ENCODE assay signal across 10 cellular contexts in genomic region chr16:85602831-85603755, GRCh38. TPM values are rescaled to one million over a fixed set of nuclear protein-coding genes. Genes with fewer than 3 reads are reported as not detected.
DNase-seq lines count a peak whose midpoint lies in the region; ATAC-seq and TF ChIP-seq lines count a peak whose summit lies in the region.
"Had no signal": no experiment of that assay in that cellular context is flagged by ENCODE, and none has a peak within 500 bp of the region (broad histone marks: within the 10 kb centered on the region; RNA-seq: fewer than 3 reads in every experiment).

No MANE protein-coding gene starts in this region.

- H3K36me3 ChIP-seq in ovary: no peaks in the 10 kb centered on the region

- no peaks in the 10 kb centered on the region for H3K27me3 Mint-ChIP-seq in stimulated activated naive B cell treated with anti-CD40 and anti-IgM and Interleukin-4, amounts not matched to agents 10 μg/mL and 1 μg/mL and 100 μg/mL, for 72 hours

- H3K9me3 ChIP-seq in ovary: no peaks in the 10 kb centered on the region

- peak; percentile 55 to 62 for ATAC-seq in stimulated activated naive B cell treated with anti-CD40 and anti-IgM and Interleukin-4, amounts not matched to agents 10 μg/mL and 1 μg/mL and 100 μg/mL, for 72 hours (replicated peaks)

- peaks cover 2 to 10% of the 10 kb centered on the region in 2 donors for H3K36me3 Mint-ChIP-seq in stimulated activated naive B cell treated with anti-CD40 and anti-IgM and Interleukin-4, amounts not matched to agents 10 μg/mL and 1 μg/mL and 100 μg/mL, for 72 hours

- H3K4me1 ChIP-seq in ovary (ENCODE audit: insufficient read depth): peaks cover 11% of the 10 kb centered on the region

- H3K27me3 ChIP-seq in ovary: no peaks in the 10 kb centered on the region

- no peak overlapping the region for H3K27ac ChIP-seq in ovary

- 73 to 75% (median 74%) methylated on average over 23 of the region's 23 CpGs for WGBS in ovary, 3 donors

- H3K4me1 Mint-ChIP-seq in stimulated activated naive B cell treated with anti-CD40 and anti-IgM and Interleukin-4, amounts not matched to agents 10 μg/mL and 1 μg/mL and 100 μg/mL, for 72 hours: peaks cover 54 to 82% of the 10 kb centered on the region in 2 donors

- intact Hi-C loops in ovary (cut with DNase I): loop anchor here in 3 of 4 donors (5.0 to 10.0 kb wide), 4 partner anchors 36 to 208 kb away; no protein-coding TSS in a partner anchor

- TF ChIP-seq EP300 in ovary (IDR thresholded peaks at IDR 0.05): no peak

- no peaks in the 10 kb centered on the region for H3K9me3 Mint-ChIP-seq in stimulated activated naive B cell treated with anti-CD40 and anti-IgM and Interleukin-4, amounts not matched to agents 10 μg/mL and 1 μg/mL and 100 μg/mL, for 72 hours
- H3K9me3 Mint-ChIP-seq: activated T-cell treated with anti-CD3 and anti-CD28 coated beads, Interleukin-2, amount 50 U/mL, for 24 hours had no signal

- H3K4me3 ChIP-seq in epithelial cell of proximal tubule (ENCODE audit: low read depth, low read length): no peak overlapping the region
- no peak overlapping the region for H3K4me3 ChIP-seq in ovary

- TF ChIP-seq POLR2A in ovary (IDR thresholded peaks at IDR 0.05): no peak

- H3K4me3 Mint-ChIP-seq in stimulated activated naive B cell treated with anti-CD40 and anti-IgM and Interleukin-4, amounts not matched to agents 10 μg/mL and 1 μg/mL and 100 μg/mL, for 72 hours: peak overlapping the region; percentile 17
- H3K4me3 Mint-ChIP-seq: activated T-cell treated with anti-CD3 and anti-CD28 coated beads, Interleukin-2, amount 50 U/mL, for 24 hours had no signal

- peak; percentile 27 for DNase-seq in NCI-H2029 (lab: John Stamatoyannopoulos, UW)
- no peak for DNase-seq in NCI-H2029 treated with DMSO at 0.1 percent for 48 hours (lab: John Stamatoyannopoulos, UW)
- DNase-seq in NCI-H146 treated with DMSO at 0.1 percent for 48 hours (lab: John Stamatoyannopoulos, UW; ENCODE audit: unreplicated experiment): peak; percentile 71
- DNase-seq in epithelial cell of proximal tubule (ENCODE audit: low read depth): no peak
- no peak for DNase-seq in stimulated activated naive B cell treated with anti-CD40 and anti-IgM and Interleukin-4, amounts not matched to agents 10 μg/mL and 1 μg/mL and 100 μg/mL, for 72 hours
- DNase-seq in dermis blood vessel endothelial cell: no peak
- DNase-seq in ovary: no peak
- no peak for DNase-seq in stimulated activated CD4-positive, alpha-beta T cell treated with anti-CD3 and anti-CD28 coated beads, Interleukin-15, amount 100 ng/mL, for 24 hours
- DNase-seq: activated T-cell treated with anti-CD3 and anti-CD28 coated beads, Interleukin-2, amount 50 U/mL, for 24 hours; central memory CD4-positive, alpha-beta T cell had no signal

- H3K27ac Mint-ChIP-seq in stimulated activated naive B cell treated with anti-CD40 and anti-IgM and Interleukin-4, amounts not matched to agents 10 μg/mL and 1 μg/mL and 100 μg/mL, for 72 hours: peak overlapping the region; percentile 88
- H3K27ac Mint-ChIP-seq: activated T-cell treated with anti-CD3 and anti-CD28 coated beads, Interleukin-2, amount 50 U/mL, for 24 hours had no signal

- peak; percentile 8 for TF ChIP-seq CTCF in epithelial cell of proximal tubule (conservative IDR thresholded peaks at IDR 0.05; ENCODE audit: low read depth, low read length)
- no peak for TF ChIP-seq CTCF in ovary (IDR thresholded peaks at IDR 0.05)

RNA-seq across cellular contexts. Expression of gene GSE1, which starts 10.0 kb away (rescaled TPM):
- total RNA-seq in epithelial cell of proximal tubule (19.4 and 41.9 TPM in 2 replicates), dermis blood vessel endothelial cell (27.5 and 28.8 TPM in 2 replicates), ovary (100 to 1,000 TPM in 4 of 7 donors, 10 to 100 TPM in 3; 37.4 to 212 (median 130) TPM)
- 10 to 100 TPM; 32.9 to 36.1 TPM for polyA plus RNA-seq in ovary

Comparison
In these comparisons a context has a peak if more than half of its experiments do, and no peak if none do; other contexts are left out.
1. DNase-seq: peak in NCI-H2029 (single experiment) and NCI-H146 treated with DMSO at 0.1 percent for 48 hours (single experiment); none in NCI-H2029 treated with DMSO at 0.1 percent for 48 hours (single experiment), epithelial cell of proximal tubule (single experiment), stimulated activated naive B cell treated with anti-CD40 and anti-IgM and Interleukin-4, amounts not matched to agents 10 μg/mL and 1 μg/mL and 100 μg/mL, for 72 hours (single experiment), dermis blood vessel endothelial cell (single experiment), ovary (0 of 5) and stimulated activated CD4-positive, alpha-beta T cell treated with anti-CD3 and anti-CD28 coated beads, Interleukin-15, amount 100 ng/mL, for 24 hours (single experiment).